In genomic region chr19:10959277-10959968, GRCh38 we compare ENCODE assay signal across 8 cellular contexts. TPM values are rescaled to one million over a fixed set of nuclear protein-coding genes. Genes with fewer than 3 reads are reported as not detected.
DNase-seq lines count a peak whose midpoint lies in the region; ATAC-seq and TF ChIP-seq lines count a peak whose summit lies in the region.
"Not testable (repeated sequence)": the region's sequence is repeated elsewhere in the genome, so short reads cannot be mapped to it uniquely, and the experiment has no call there.

No MANE protein-coding gene starts in this region.

- not testable (repeated sequence) for DNase-seq in DND-41; MG63; WTC11 (ENCODE audit: low spot score); adipocyte (ENCODE audit: low read depth); epithelial cell of proximal tubule (ENCODE audit: low read depth); lung (ENCODE audit: low spot score); psoas muscle; upper lobe of right lung

- not testable (repeated sequence) for H3K36me3 Mint-ChIP-seq in WTC11

- H3K4me3 ChIP-seq in DND-41 (ENCODE audit: low read depth in 1 of 2, low read length in 2 of 2): peak overlapping the region; percentile 81 to 89; a peak in 3 of 4 replicates
- peak overlapping the region; percentile 96 for H3K4me3 ChIP-seq in MG63
- H3K4me3 ChIP-seq in adipocyte (ENCODE audit: low read length): peak overlapping the region; percentile 83
- H3K4me3 ChIP-seq in epithelial cell of proximal tubule (ENCODE audit: low read depth, low read length): peak overlapping the region; percentile 85
- H3K4me3 ChIP-seq in lung: not testable (repeated sequence)
- peak overlapping the region; percentile 71 for H3K4me3 ChIP-seq in psoas muscle
- H3K4me3 ChIP-seq in upper lobe of right lung: peak overlapping the region; percentile 70

- H3K27ac Mint-ChIP-seq in WTC11: not testable (repeated sequence)

- H3K9me3 Mint-ChIP-seq in WTC11: not testable (repeated sequence)

- H3K27ac ChIP-seq in DND-41 (ENCODE audit: low read length) (peak overlapping the region; percentile 89; the same call in 1 of the 2 replicates), lung (ENCODE audit: low read depth in 1 of 2, low read length in 1 of 2) (peak overlapping the region; percentile 29 to 97), psoas muscle (peak overlapping the region; percentile 95), upper lobe of right lung (peak overlapping the region; percentile 97)

- H2AFZ ChIP-seq in DND-41 (ENCODE audit: low read depth, low read length): not testable (repeated sequence)

- H3K4me1 ChIP-seq in DND-41 (ENCODE audit: insufficient read depth, low read length) (peaks cover 34% of the 10 kb centered on the region), adipocyte (ENCODE audit: control insufficient read depth, insufficient read depth, low read length) (peaks cover 10% of the 10 kb centered on the region), psoas muscle (peaks cover 18% of the 10 kb centered on the region), upper lobe of right lung (peaks cover 18% of the 10 kb centered on the region)
- H3K4me1 ChIP-seq in lung (ENCODE audit: control insufficient read depth in 2 of 2, insufficient read depth in 2 of 2, low read length in 2 of 2): not testable (repeated sequence)

- 92 to 94% methylated on average over 19 of the region's 19 CpGs for WGBS in lung, 2 donors
- 92 to 96% (median 95%) methylated on average over 19 of the region's 19 CpGs for WGBS in psoas muscle, 3 donors

- POLR2A ChIA-PET in WTC11 (lab: Charles Lee): not testable (repeated sequence)

- H3K27me3 Mint-ChIP-seq in WTC11 (ENCODE audit: low read depth): not testable (repeated sequence)

- intact Hi-C loops in psoas muscle (cut with DNase I); upper lobe of right lung (cut with DNase I): not testable (repeated sequence)

- peak overlapping the region; percentile 98 for H3K9ac ChIP-seq in DND-41 (ENCODE audit: low read depth, low read length)
- H3K9ac ChIP-seq in adipocyte (ENCODE audit: low read length): peak overlapping the region; percentile 98

- peaks cover 23% of the 10 kb centered on the region for H4K20me1 ChIP-seq in DND-41 (ENCODE audit: insufficient read depth, low read length)

- ATAC-seq in DND-41 (ENCODE audit: insufficient read depth, low read depth); WTC11; lung (ENCODE audit: insufficient read depth, low FRiP score); psoas muscle; upper lobe of right lung: not testable (repeated sequence)

- not testable (repeated sequence) for H3K36me3 ChIP-seq in DND-41 (ENCODE audit: insufficient read depth, low read length); adipocyte (ENCODE audit: control insufficient read depth, insufficient read depth, low read length, severe bottlenecking); lung (ENCODE audit: control insufficient read depth in 2 of 2, insufficient read depth in 2 of 2, low read length in 2 of 2); psoas muscle (ENCODE audit: insufficient read depth in 1 of 2, low read depth in 1 of 2); upper lobe of right lung
- H3K36me3 ChIP-seq in MG63: peaks cover 28% of the 10 kb centered on the region

- H3K79me2 ChIP-seq in DND-41 (ENCODE audit: insufficient read depth, low read length): peaks cover 44% of the 10 kb centered on the region

- not testable (repeated sequence) for TF ChIP-seq CTCF in DND-41 (IDR thresholded peaks at IDR 0.05; ENCODE audit: borderline replicate concordance, extremely low read depth, low read length, poor library complexity, severe bottlenecking); WTC11 (IDR thresholded peaks at IDR 0.05); epithelial cell of proximal tubule (conservative IDR thresholded peaks at IDR 0.05; ENCODE audit: low read depth, low read length); lung (IDR thresholded peaks at IDR 0.05; ENCODE audit: control extremely low read depth, extremely low read depth); psoas muscle (IDR thresholded peaks at IDR 0.05); upper lobe of right lung (IDR thresholded peaks at IDR 0.05)

- peak overlapping the region; percentile 74 for H3K4me3 Mint-ChIP-seq in WTC11

- H3K4me2 ChIP-seq in DND-41 (ENCODE audit: insufficient read depth, low read length): peak overlapping the region; percentile 76

- not testable (repeated sequence) for H3K9me3 ChIP-seq in DND-41 (ENCODE audit: insufficient read depth, low read length, severe bottlenecking); MG63; adipocyte (ENCODE audit: control insufficient read depth, low read length); lung (ENCODE audit: control insufficient read depth in 2 of 2, insufficient read depth in 1 of 2, low read length in 1 of 2); psoas muscle; upper lobe of right lung

- H3K27me3 ChIP-seq in DND-41 (ENCODE audit: insufficient read depth, low read length, poor library complexity); MG63; adipocyte (replicated peaks; ENCODE audit: control insufficient read depth, insufficient read depth, low read length); lung (ENCODE audit: control insufficient read depth, insufficient read depth); psoas muscle (ENCODE audit: insufficient read depth in 3 of 3, low read length in 2 of 3); upper lobe of right lung: not testable (repeated sequence)

- peaks cover 12% of the 10 kb centered on the region for H3K4me1 Mint-ChIP-seq in WTC11

- CTCF ChIA-PET in WTC11 (lab: Charles Lee): interaction anchor here (9.3 kb wide), 1 partner anchor 18 kb away, joined by 77 read pairs; no protein-coding TSS in a partner anchor

RNA-seq across cellular contexts. Expression of gene SMARCA4, which starts 1.4 kb away (rescaled TPM):
- 133 and 134 TPM in 2 replicates for total RNA-seq in MG63 (2014; rRNA removed; shearing (Covaris generic); ENCODE audit: low replicate concordance)
- total RNA-seq in WTC11 (2021) (268 to 295 TPM (median 284 TPM) in 3 replicates), epithelial cell of proximal tubule (150 and 156 TPM in 2 replicates), lung (100 to 1,000 TPM; 112 to 116 TPM), psoas muscle (10 to 100 TPM; 34.8 to 75.6 (median 50.5) TPM), upper lobe of right lung (95.6 TPM)
- polyA plus RNA-seq in lung (10 to 100 TPM; 52.3 to 69.9 TPM), psoas muscle (100 to 1,000 TPM in 1 of 3 donors, 10 to 100 TPM in 2; 36.7 to 124 (median 51.9) TPM)

RNA-seq across cellular contexts. Expression of gene TIMM29, which starts 30.8 kb away (rescaled TPM):
- total RNA-seq in MG63 (2014; rRNA removed; shearing (Covaris generic); ENCODE audit: low replicate concordance): 29.3 and 39.2 TPM in 2 replicates
- total RNA-seq in WTC11 (2021): 30.0 to 33.8 TPM (median 32.0 TPM) in 3 replicates
- 45.3 and 50.2 TPM in 2 replicates for total RNA-seq in epithelial cell of proximal tubule
- total RNA-seq in lung: 10 to 100 TPM; 17.7 to 20.4 TPM
- 10 to 100 TPM; 15.6 to 16.8 TPM for polyA plus RNA-seq in lung
- 10 to 100 TPM; 12.9 to 24.2 (median 17.0) TPM for total RNA-seq in psoas muscle
- 10 to 100 TPM; 17.1 to 29.0 (median 20.2) TPM for polyA plus RNA-seq in psoas muscle
- total RNA-seq in upper lobe of right lung: 17.7 TPM

RNA-seq across cellular contexts. Expression of gene YIPF2, which starts 31.0 kb away (rescaled TPM):
- total RNA-seq in MG63 (2014; rRNA removed; shearing (Covaris generic); ENCODE audit: low replicate concordance): 74.6 and 82.8 TPM in 2 replicates
- total RNA-seq in WTC11 (2021) (63.3 to 65.5 TPM (median 64.4 TPM) in 3 replicates), epithelial cell of proximal tubule (48.5 and 56.7 TPM in 2 replicates), lung (10 to 100 TPM; 54.7 to 73.9 TPM), psoas muscle (10 to 100 TPM; 12.1 to 18.0 (median 16.7) TPM), upper lobe of right lung (51.3 TPM)
- polyA plus RNA-seq in lung (10 to 100 TPM; 60.9 to 77.8 TPM), psoas muscle (10 to 100 TPM; 13.7 to 18.5 (median 18.1) TPM)
